ENCODE assay signal across 9 cellular contexts in the genomic region with DNA sequence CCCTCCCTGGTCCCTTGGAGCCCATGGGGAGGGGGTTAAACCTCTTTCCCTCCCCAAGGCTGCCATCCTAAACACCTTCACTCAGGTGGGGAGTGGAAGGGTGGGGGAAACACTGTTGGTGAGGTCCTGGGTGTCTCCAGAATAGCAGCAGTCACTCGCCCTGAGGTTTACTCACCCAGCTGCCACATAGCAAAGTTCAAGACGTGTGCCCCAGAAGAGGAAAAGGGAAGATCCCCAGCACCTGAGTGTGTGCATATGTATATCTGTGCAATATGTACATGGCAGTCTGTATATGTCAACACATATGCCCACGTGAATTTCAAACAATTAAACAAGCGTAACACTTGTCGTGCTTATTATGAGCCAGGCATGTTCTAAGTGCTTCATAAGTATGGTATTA. TPM values are rescaled to one million over a fixed set of nuclear protein-coding genes. Genes with fewer than 3 reads are reported as not detected.
DNase-seq lines count a peak whose midpoint lies in the region; ATAC-seq and TF ChIP-seq lines count a peak whose summit lies in the region.
"Had no signal": no experiment of that assay in that cellular context is flagged by ENCODE, and none has a peak within 500 bp of the region (broad histone marks: within the 10 kb centered on the region; RNA-seq: fewer than 3 reads in every experiment).

No MANE protein-coding gene starts in this region.

- H3K27ac ChIP-seq in AG04450 (ENCODE audit: low read depth, low read length) (peak overlapping the region; percentile 93), SJCRH30 (peak overlapping the region; percentile 84), gastroesophageal sphincter (peak overlapping the region in 3 of 4 donors; percentile 54 to 74 (median 70)), gastrocnemius medialis (peak overlapping the region; percentile 68 to 76 (median 73))

- no peak for TF ChIP-seq POLR2A in gastroesophageal sphincter (IDR thresholded peaks at IDR 0.05)
- no peak for TF ChIP-seq POLR2A in gastrocnemius medialis (IDR thresholded peaks at IDR 0.05)

- in situ Hi-C loops in gastrocnemius medialis (cut with MboI; ENCODE audit: low sequenced_read_pairs in 4 of 4), result no loop called here

- H3K4me3 Mint-ChIP-seq in activated T-helper 1 cell treated with anti-CD3 and anti-CD28 coated beads, Interleukin-12 subunit alpha, Interleukin-12 subunit beta, Interleukin-2, Interleukin-4 antibody, amounts not matched to agents 30 ng/mL and 10 ng/mL and 1 ng/mL, durations not matched to agents 14 hours and 24 hours and 36 hours, result no peak overlapping the region

- H3K9me3 ChIP-seq in AG04450 (ENCODE audit: control insufficient read depth, insufficient read depth, low read length), result no peaks in the 10 kb centered on the region
- H3K9me3 ChIP-seq in SJCRH30 (replicated peaks), result no peaks in the 10 kb centered on the region
- no peaks in the 10 kb centered on the region for H3K9me3 ChIP-seq in gastroesophageal sphincter
- no peaks in the 10 kb centered on the region for H3K9me3 ChIP-seq in gastrocnemius medialis

- DNase-seq in AG04450 (ENCODE audit: low read depth, low spot score) (no peak), SJCRH30 (no peak), gastrocnemius medialis (no peak), COR-L47 (lab: John Stamatoyannopoulos, UW) (no peak), NOMO-1 treated with dmso at 0.1 percent for 144 hours (lab: John Stamatoyannopoulos, UW; ENCODE audit: unreplicated experiment) (no peak), NCI-H748 (lab: John Stamatoyannopoulos, UW; ENCODE audit: unreplicated experiment) (no peak)
- DNase-seq in activated T-helper 1 cell treated with anti-CD3 and anti-CD28 coated beads, Interleukin-12 subunit alpha, Interleukin-12 subunit beta, Interleukin-2, Interleukin-4 antibody, amounts not matched to agents 30 ng/mL and 10 ng/mL and 1 ng/mL, durations not matched to agents 14 hours and 24 hours and 36 hours (ENCODE audit: low spot score), result no peak
- DNase-seq: NCI-H2171 treated with DMSO at 0.1 percent for 48 hours had no signal

- H3K9me3 Mint-ChIP-seq in activated T-helper 1 cell treated with anti-CD3 and anti-CD28 coated beads, Interleukin-12 subunit alpha, Interleukin-12 subunit beta, Interleukin-2, Interleukin-4 antibody, amounts not matched to agents 30 ng/mL and 10 ng/mL and 1 ng/mL, durations not matched to agents 14 hours and 24 hours and 36 hours, result no peaks in the 10 kb centered on the region

- no peak overlapping the region for H3K27ac Mint-ChIP-seq in activated T-helper 1 cell treated with anti-CD3 and anti-CD28 coated beads, Interleukin-12 subunit alpha, Interleukin-12 subunit beta, Interleukin-2, Interleukin-4 antibody, amounts not matched to agents 30 ng/mL and 10 ng/mL and 1 ng/mL, durations not matched to agents 14 hours and 24 hours and 36 hours

- H3K36me3 ChIP-seq in SJCRH30, result no peaks in the 10 kb centered on the region
- H3K36me3 ChIP-seq in gastroesophageal sphincter, result peaks cover 0 to 29% of the 10 kb centered on the region in 2 donors
- H3K36me3 ChIP-seq in gastrocnemius medialis, result peaks cover 0 to 8% of the 10 kb centered on the region in 2 donors

- TF ChIP-seq EP300 in gastroesophageal sphincter (IDR thresholded peaks at IDR 0.05), result no peak

- peaks cover 25% of the 10 kb centered on the region for H3K36me3 Mint-ChIP-seq in activated T-helper 1 cell treated with anti-CD3 and anti-CD28 coated beads, Interleukin-12 subunit alpha, Interleukin-12 subunit beta, Interleukin-2, Interleukin-4 antibody, amounts not matched to agents 30 ng/mL and 10 ng/mL and 1 ng/mL, durations not matched to agents 14 hours and 24 hours and 36 hours (ENCODE audit: low read depth)

- peaks cover 9% of the 10 kb centered on the region for H3K4me1 Mint-ChIP-seq in activated T-helper 1 cell treated with anti-CD3 and anti-CD28 coated beads, Interleukin-12 subunit alpha, Interleukin-12 subunit beta, Interleukin-2, Interleukin-4 antibody, amounts not matched to agents 30 ng/mL and 10 ng/mL and 1 ng/mL, durations not matched to agents 14 hours and 24 hours and 36 hours (ENCODE audit: low read depth)

- ATAC-seq in gastroesophageal sphincter, result no peak
- no peak for ATAC-seq in gastrocnemius medialis

- POLR2A ChIA-PET in AG04450 (lab: Yijun Ruan, JAX), result interaction anchor here (0.6 to 1.1 kb wide), 2 partner anchors 74 to 119 kb away, joined by 3 to 5 read pairs; no protein-coding TSS in a partner anchor

- intact Hi-C loops in gastrocnemius medialis (cut with DNase I; ENCODE audit: low total_unique reads), result loop anchor here (2.0 kb wide), 1 partner anchor 25 kb away; no protein-coding TSS in a partner anchor
- intact Hi-C loops in activated T-helper 1 cell treated with anti-CD3 and anti-CD28 coated beads, Interleukin-12 subunit alpha, Interleukin-12 subunit beta, Interleukin-2, Interleukin-4 antibody, amounts not matched to agents 30 ng/mL and 10 ng/mL and 1 ng/mL, durations not matched to agents 14 hours and 24 hours and 36 hours (cut with micrococcal nuclease), result loop anchor here (5.0 kb wide), 1 partner anchor 35 kb away; no protein-coding TSS in a partner anchor

- TF ChIP-seq CTCF in AG04450 (IDR thresholded peaks at IDR 0.05; ENCODE audit: low read depth, low read length), result no peak
- TF ChIP-seq CTCF in gastroesophageal sphincter (IDR thresholded peaks at IDR 0.05), result no peak
- no peak for TF ChIP-seq CTCF in gastrocnemius medialis (IDR thresholded peaks at IDR 0.05 in 4 of 5, conservative IDR thresholded peaks at IDR 0.05 in 1 of 5)

- CTCF ChIA-PET in AG04450 (lab: Charles Lee), result no interaction called here

- H3K4me3 ChIP-seq in AG04450 (ENCODE audit: low read depth, low read length) (no peak overlapping the region), SJCRH30 (no peak overlapping the region), gastroesophageal sphincter (no peak overlapping the region), gastrocnemius medialis (no peak overlapping the region)

- peaks cover 28% of the 10 kb centered on the region for H3K4me1 ChIP-seq in SJCRH30
- peaks cover 0 to 19% (median 8%) of the 10 kb centered on the region in 3 donors for H3K4me1 ChIP-seq in gastroesophageal sphincter
- peaks cover 18 to 20% of the 10 kb centered on the region in 2 donors for H3K4me1 ChIP-seq in gastrocnemius medialis

- no peaks in the 10 kb centered on the region for H3K27me3 Mint-ChIP-seq in activated T-helper 1 cell treated with anti-CD3 and anti-CD28 coated beads, Interleukin-12 subunit alpha, Interleukin-12 subunit beta, Interleukin-2, Interleukin-4 antibody, amounts not matched to agents 30 ng/mL and 10 ng/mL and 1 ng/mL, durations not matched to agents 14 hours and 24 hours and 36 hours (ENCODE audit: insufficient read depth)

- no peaks in the 10 kb centered on the region for H3K27me3 ChIP-seq in AG04450 (ENCODE audit: control insufficient read depth, insufficient read depth, low read length)
- H3K27me3 ChIP-seq in SJCRH30, result no peaks in the 10 kb centered on the region
- no peaks in the 10 kb centered on the region for H3K27me3 ChIP-seq in gastroesophageal sphincter
- no peaks in the 10 kb centered on the region for H3K27me3 ChIP-seq in gastrocnemius medialis

- WGBS in gastroesophageal sphincter (ENCODE audit: low coverage in 1 of 2), 2 donors, result 55 to 64% methylated on average over 4 of the region's 5 CpGs

RNA-seq across cellular contexts. Expression of gene SMU1, which starts 31.3 kb away (rescaled TPM):
- 17.1 and 19.6 TPM in 2 replicates for polyA plus RNA-seq in AG04450 (2011; rRNA removed)
- polyA minus RNA-seq in AG04450 (2011; rRNA and poly(A)+ RNA removed), result 17.8 and 23.8 TPM in 2 replicates
- 30.0 and 30.4 TPM in 2 replicates for total RNA-seq in SJCRH30 (2014; rRNA removed; shearing (Covaris generic))
- total RNA-seq in gastroesophageal sphincter (10 to 100 TPM; 19.7 to 24.2 (median 21.9) TPM), gastrocnemius medialis (10 to 100 TPM; 12.5 to 15.3 (median 13.6) TPM)
- total RNA-seq in activated T-helper 1 cell treated with anti-CD3 and anti-CD28 coated beads, Interleukin-12 subunit alpha, Interleukin-12 subunit beta, Interleukin-2, Interleukin-4 antibody, amounts not matched to agents 30 ng/mL and 10 ng/mL and 1 ng/mL, durations not matched to agents 14 hours and 24 hours and 36 hours, result 28.8 TPM in 2 replicates

RNA-seq across cellular contexts. Expression of gene B4GALT1, which starts 59.4 kb away (rescaled TPM):
- polyA plus RNA-seq in AG04450 (2011; rRNA removed), result 55.3 and 57.0 TPM in 2 replicates
- polyA minus RNA-seq in AG04450 (2011; rRNA and poly(A)+ RNA removed), result 64.4 and 70.9 TPM in 2 replicates
- 14.0 and 15.7 TPM in 2 replicates for total RNA-seq in SJCRH30 (2014; rRNA removed; shearing (Covaris generic))
- total RNA-seq in gastroesophageal sphincter (10 to 100 TPM; 22.9 to 43.3 (median 31.0) TPM), gastrocnemius medialis (10 to 100 TPM; 24.2 to 56.2 (median 42.7) TPM)
- 64.4 and 66.5 TPM in 2 replicates for total RNA-seq in activated T-helper 1 cell treated with anti-CD3 and anti-CD28 coated beads, Interleukin-12 subunit alpha, Interleukin-12 subunit beta, Interleukin-2, Interleukin-4 antibody, amounts not matched to agents 30 ng/mL and 10 ng/mL and 1 ng/mL, durations not matched to agents 14 hours and 24 hours and 36 hours
